ENCODE assay signal across 1 cellular context in genomic region chr17:65058151-65058550, GRCh38.
TF ChIP-seq lines count a peak whose summit lies in the region.

No MANE protein-coding gene starts in this region.

TF ChIP-seq in WTC11, 78 proteins besides CTCF, POLR2A, EP300 and RAD21 (continued from another document):
- no peak for TF ChIP-seq AFF4 (CRISPR knock-in tag; IDR thresholded peaks at IDR 0.05; ENCODE audit: borderline replicate concordance)
- TF ChIP-seq, protein P1, sequence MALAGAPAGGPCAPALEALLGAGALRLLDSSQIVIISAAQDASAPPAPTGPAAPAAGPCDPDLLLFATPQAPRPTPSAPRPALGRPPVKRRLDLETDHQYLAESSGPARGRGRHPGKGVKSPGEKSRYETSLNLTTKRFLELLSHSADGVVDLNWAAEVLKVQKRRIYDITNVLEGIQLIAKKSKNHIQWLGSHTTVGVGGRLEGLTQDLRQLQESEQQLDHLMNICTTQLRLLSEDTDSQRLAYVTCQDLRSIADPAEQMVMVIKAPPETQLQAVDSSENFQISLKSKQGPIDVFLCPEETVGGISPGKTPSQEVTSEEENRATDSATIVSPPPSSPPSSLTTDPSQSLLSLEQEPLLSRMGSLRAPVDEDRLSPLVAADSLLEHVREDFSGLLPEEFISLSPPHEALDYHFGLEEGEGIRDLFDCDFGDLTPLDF (CRISPR knock-in tag; IDR thresholded peaks at IDR 0.05): no peak
- no peak for TF ChIP-seq KAT7 (CRISPR knock-in tag; IDR thresholded peaks at IDR 0.05; ENCODE audit: borderline replicate concordance)
- TF ChIP-seq GRHL2 (CRISPR knock-in tag; IDR thresholded peaks at IDR 0.05; ENCODE audit: insufficient replicate concordance, severe bottlenecking): no peak
